23 cellular contexts compared by ENCODE assay signal in the genomic region with DNA sequence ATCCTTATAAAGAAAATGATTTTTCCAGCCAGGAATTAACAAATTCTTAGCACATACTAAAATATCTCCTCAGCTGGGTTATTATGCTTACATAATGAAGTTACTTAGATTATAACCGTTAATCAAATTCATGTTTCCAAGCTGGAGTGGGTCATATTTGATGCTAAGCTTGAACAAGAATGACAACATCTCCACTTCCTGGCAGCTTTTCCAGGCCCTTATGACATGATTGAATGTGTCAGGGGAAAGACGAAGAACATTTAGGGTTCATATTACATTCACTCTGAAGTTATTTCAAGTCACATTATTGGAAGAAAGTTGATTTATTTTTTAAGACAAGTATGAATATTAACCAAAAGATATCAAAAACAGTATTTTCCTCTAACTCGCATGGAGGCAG.
"Had no signal": no experiment of that assay in that cellular context is flagged by ENCODE, and none has a peak within 500 bp of the region (broad histone marks: within the 10 kb centered on the region; RNA-seq: fewer than 3 reads in every experiment).

No MANE protein-coding gene starts in this region.

- DNase-seq: activated B cell treated with CpG ODN at 0.5 μM for 24 hours; activated CD4-positive, alpha-beta T cell treated with anti-CD3 and anti-CD28 coated beads for 1 hour; activated CD4-positive, alpha-beta T cell treated with anti-CD3 and anti-CD28 coated beads, Interleukin-2, amount 10 ng/mL, durations not matched to agents 24 days and 14 days; activated CD4-positive, alpha-beta T cell treated with anti-CD3 and anti-CD28 coated beads, Interleukin-2, amount 50 U/mL, for 48 hours; activated CD8-positive, alpha-beta memory T cell treated with anti-CD3 and anti-CD28 coated beads, Interleukin-2, amount 10 ng/mL, durations not matched to agents 7 days and 5 days; activated effector memory CD4-positive, alpha-beta T cell treated with Interleukin-2 at 50 U/mL for 16 hours; activated naive CD4-positive, alpha-beta T cell; activated T-cell treated with anti-CD3 and anti-CD28 coated beads, Interleukin-2, amount 50 U/mL, for 24 hours; amniotic stem cell; body of pancreas; KG1; NCI-H1048; NCI-H146; NCI-H187 treated with DMSO at 0.1 percent for 48 hours; NCI-H2081 treated with DMSO at 0.1 percent for 48 hours; NCI-H510A treated with DMSO at 0.1 percent for 48 hours; NCI-H748 treated with DMSO at 0.1 percent for 48 hours; Peyer's patch; Right ventricle myocardium superior; SJCRH30 had no signal

- H3K9me3 ChIP-seq: ascending aorta, body of pancreas, Peyer's patch, SJCRH30 had no signal

- H3K36me3 ChIP-seq: ascending aorta, cardiac muscle cell, Peyer's patch, SJCRH30 had no signal

- ATAC-seq: activated CD8-positive, alpha-beta memory T cell treated with anti-CD3 and anti-CD28 coated beads, Interleukin-2, amount 10 ng/mL, durations not matched to agents 7 days and 5 days; body of pancreas had no signal

- H3K27ac ChIP-seq: ascending aorta, body of pancreas, cardiac muscle cell, Peyer's patch, RWPE1, SJCRH30 had no signal

- H3K27me3 ChIP-seq: ascending aorta, body of pancreas, cardiac muscle cell, Peyer's patch had no signal

- H3K4me3 ChIP-seq: ascending aorta, body of pancreas, cardiac muscle cell, Peyer's patch, SJCRH30 had no signal
